ENCODE assay signal across 14 cellular contexts in the genomic region with DNA sequence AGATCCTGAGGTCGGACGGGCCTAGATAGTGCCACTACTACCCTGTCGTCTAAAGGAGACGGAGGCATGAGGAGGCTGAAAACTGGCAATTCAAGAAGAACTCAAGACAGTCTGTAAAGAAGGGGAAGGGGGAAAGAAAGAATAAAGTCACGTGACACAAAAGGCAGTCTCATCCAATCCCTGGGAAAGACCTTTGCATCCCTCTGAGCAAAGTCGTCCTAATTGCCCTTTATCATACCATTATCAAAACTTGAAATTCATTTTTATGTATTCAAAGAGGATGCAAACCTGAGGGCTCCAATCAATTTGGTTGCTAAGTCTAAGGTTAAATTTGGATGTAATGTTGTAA. TPM values are rescaled to one million over a fixed set of nuclear protein-coding genes. Genes with fewer than 3 reads are reported as not detected.
A peak's percentile ranks its signal among the peaks of the same experiment; 100 is the strongest.
DNase-seq lines count a peak whose midpoint lies in the region; ATAC-seq, FAIRE-seq and TF ChIP-seq lines count a peak whose summit lies in the region.
"Had no signal": no experiment of that assay in that cellular context is flagged by ENCODE, and none has a peak within 500 bp of the region (broad histone marks: within the 10 kb centered on the region; RNA-seq: fewer than 3 reads in every experiment).

No MANE protein-coding gene starts in this region.

- no peak overlapping the region for H3K4me2 ChIP-seq in HepG2 (ENCODE audit: low read depth, low read length)

- no peaks in the 10 kb centered on the region; the same call in 1 of the 2 replicates for H4K20me1 ChIP-seq in HepG2 (ENCODE audit: insufficient read depth, low read length)

- H2AFZ ChIP-seq in HepG2 (ENCODE audit: low read length) = no peak overlapping the region

- no peak for TF ChIP-seq EP300 in HepG2 (IDR thresholded peaks at IDR 0.05; ENCODE audit: low read depth in 2 of 2, low read length in 2 of 2)
- no peak for TF ChIP-seq EP300 in HepG2 (CRISPR knock-in tag; IDR thresholded peaks at IDR 0.05; ENCODE audit: borderline replicate concordance)

- intact Hi-C loops in HepG2 (cut with micrococcal nuclease; ENCODE audit: unreplicated experiment) (loop anchor here (5.0 to 10.0 kb wide), 5 partner anchors 32 to 725 kb away; no protein-coding TSS in a partner anchor), adrenal gland (cut with DNase I) (loop anchor here in 1 of 2 donors (10.0 kb wide), 2 partner anchors 145 to 195 kb away; no protein-coding TSS in a partner anchor)

- H3K4me1 ChIP-seq in liver (ENCODE audit: control insufficient read depth in 4 of 4, insufficient read depth in 4 of 4, low read length in 3 of 4) (peaks cover 9 to 49% (median 35%) of the 10 kb centered on the region in 4 donors), HepG2 (ENCODE audit: insufficient read depth, low read length) (peaks cover 23% of the 10 kb centered on the region), adipocyte (ENCODE audit: control insufficient read depth, insufficient read depth, low read length) (peaks cover 62% of the 10 kb centered on the region), mesodermal cell (ENCODE audit: control insufficient read depth, insufficient read depth, low read length, poor library complexity, severe bottlenecking) (peaks cover 16% of the 10 kb centered on the region), adrenal gland (replicated peaks in 1 of 2) (peaks cover 0 to 15% of the 10 kb centered on the region in 2 donors)

- DNase-seq in HepG2 (ENCODE audit: low spot score) (no peak), adipocyte (ENCODE audit: low read depth) (no peak), cerebellar cortex (ENCODE audit: low spot score) (no peak), adrenal gland (no peak)
- DNase-seq: MG63, NCI-H2171 treated with DMSO at 0.1 percent for 48 hours had no signal

- H3K27ac ChIP-seq in liver (ENCODE audit: low read depth in 1 of 2, low read length in 2 of 2) (peak overlapping the region; percentile 0 to 9), HepG2 (ENCODE audit: extremely low read length, insufficient read depth, low read length) (no peak overlapping the region), mesodermal cell (ENCODE audit: low read depth, low read length, severe bottlenecking) (no peak overlapping the region), temporal lobe (ENCODE audit: low read depth, low read length) (peak overlapping the region; percentile 40), adrenal gland (no peak overlapping the region)
- H3K27ac ChIP-seq: SK-N-MC had no signal

- TF ChIP-seq POLR2A in HepG2 (IDR thresholded peaks at IDR 0.05; ENCODE audit: insufficient read depth in 1 of 2, low read depth in 2 of 2, low read length in 2 of 2) (no peak), adrenal gland (IDR thresholded peaks at IDR 0.05) (no peak)

- H3K27me3 ChIP-seq in liver (ENCODE audit: control insufficient read depth in 4 of 4, insufficient read depth in 4 of 4, low read length in 3 of 4) = no peaks in the 10 kb centered on the region
- H3K27me3 ChIP-seq in HepG2 (ENCODE audit: control insufficient read depth in 1 of 2, insufficient read depth in 2 of 2, low read length in 2 of 2) = no peaks in the 10 kb centered on the region; a peak in 1 of 5 replicates
- H3K27me3 ChIP-seq in adipocyte (replicated peaks; ENCODE audit: control insufficient read depth, insufficient read depth, low read length) = no peaks in the 10 kb centered on the region
- H3K27me3 ChIP-seq in adrenal gland = no peaks in the 10 kb centered on the region
- H3K27me3 ChIP-seq: MG63 had no signal

- H3K79me2 ChIP-seq in HepG2 (ENCODE audit: insufficient read depth, low read length) = peaks cover 14% of the 10 kb centered on the region

- H3K9me3 ChIP-seq in liver (ENCODE audit: control insufficient read depth in 4 of 4, low read length in 3 of 4) (no peaks in the 10 kb centered on the region), HepG2 (ENCODE audit: low read length) (no peaks in the 10 kb centered on the region), adipocyte (ENCODE audit: control insufficient read depth, low read length) (no peaks in the 10 kb centered on the region), mesodermal cell (ENCODE audit: control insufficient read depth, low read length) (no peaks in the 10 kb centered on the region), adrenal gland (replicated peaks in 1 of 3) (no peaks in the 10 kb centered on the region)
- H3K9me3 ChIP-seq: HAP-1, MG63 had no signal

- H3K9ac ChIP-seq in liver (ENCODE audit: low read depth in 1 of 2, low read length in 2 of 2) (peak overlapping the region in 1 of 2 donors; percentile 96), HepG2 (ENCODE audit: insufficient read depth, low read depth, low read length) (no peak overlapping the region), adipocyte (ENCODE audit: low read length) (peak overlapping the region; percentile 93)

- BruUV-seq in HepG2 (replicated peaks; lab: Mats Ljungman, UMichigan) = no TSS peak

- H3K4me3 ChIP-seq in liver (ENCODE audit: low read depth in 1 of 3, low read length in 3 of 3) (peak overlapping the region; percentile 63 to 92 (median 83)), HepG2 (replicated peaks in 1 of 3; ENCODE audit: insufficient read depth in 1 of 3, low read depth in 2 of 3, low read length in 3 of 3) (no peak overlapping the region), adipocyte (ENCODE audit: low read length) (peak overlapping the region; percentile 96), mesodermal cell (ENCODE audit: extremely low read depth, insufficient read depth, low read length, poor library complexity, severe bottlenecking) (peak overlapping the region; percentile 70), adrenal gland (no peak overlapping the region)
- H3K4me3 ChIP-seq: HAP-1, MG63, SK-N-MC had no signal

- TF ChIP-seq RAD21 in liver (IDR thresholded peaks at IDR 0.05) (no peak), HepG2 (CRISPR knock-in tag; IDR thresholded peaks at IDR 0.05) (no peak)

- 61% methylated on average over 6 of the region's 6 CpGs for WGBS in liver
- 98% methylated on average over 6 of the region's 6 CpGs for WGBS in HepG2 (ENCODE audit: low lambda C conversion rate)
- 92 to 94% methylated on average over 4 to 5 of the region's 6 CpGs for WGBS in mesodermal cell (ENCODE audit: insufficient coverage in 2 of 2), 2 experiments
- 92 to 98% (median 94%) methylated on average over 6 of the region's 6 CpGs for WGBS in adrenal gland, 4 donors

- TF ChIP-seq CTCF in liver (IDR thresholded peaks at IDR 0.05; ENCODE audit: low read depth, low read length, missing input control) = no peak
- no peak for TF ChIP-seq CTCF in HepG2 (CRISPR knock-in tag; IDR thresholded peaks at IDR 0.05)
- TF ChIP-seq CTCF in adrenal gland (IDR thresholded peaks at IDR 0.05) = no peak

- POLR2A ChIA-PET in HepG2 (lab: Yijun Ruan, JAX) = interaction anchor here (5.3 kb wide), 1 partner anchor 21 kb away, joined by 92 read pairs; no protein-coding TSS in a partner anchor

- FAIRE-seq in HepG2 (lab: Jason Lieb, UNC) = no peak
- FAIRE-seq: GM18507 had no signal

- CTCF ChIA-PET in HepG2 (lab: Yijun Ruan, JAX; ENCODE audit: low intra/inter-chr PET ratio, low total read pairs) = no interaction called here

- ATAC-seq in HepG2 (no peak), GM18858 (IDR thresholded peaks at IDR 0.05; ENCODE audit: unreplicated experiment) (no peak)
- ATAC-seq: activated CD4-positive, CD25-positive, alpha-beta regulatory T cell treated with anti-CD3 and anti-CD28 coated beads, Interleukin-2, amount 50 U/mL, for 24 hours had no signal

- in situ Hi-C loops in HepG2 (cut with HindIII; ENCODE audit: extremely low pct_ligation_motif_present, low pct_unique_long_range_greater_than_20kb) = loop anchor here (10.0 kb wide), 1 partner anchor 725 kb away; no protein-coding TSS in a partner anchor

- peaks cover 0 to 23% (median 12%) of the 10 kb centered on the region in 4 donors for H3K36me3 ChIP-seq in liver (ENCODE audit: control insufficient read depth in 4 of 4, insufficient read depth in 3 of 4, low read depth in 1 of 4, low read length in 3 of 4)
- H3K36me3 ChIP-seq in HepG2 (replicated peaks in 1 of 2; ENCODE audit: control insufficient read depth in 1 of 2, insufficient read depth in 2 of 2, low read length in 2 of 2) = no peaks in the 10 kb centered on the region; a peak in 1 of 5 replicates
- H3K36me3 ChIP-seq in adipocyte (ENCODE audit: control insufficient read depth, insufficient read depth, low read length, severe bottlenecking) = peaks cover 43% of the 10 kb centered on the region
- peaks cover 43% of the 10 kb centered on the region for H3K36me3 ChIP-seq in mesodermal cell (ENCODE audit: control insufficient read depth, insufficient read depth, low read length)
- H3K36me3 ChIP-seq in adrenal gland (replicated peaks in 1 of 2) = no peaks in the 10 kb centered on the region
- H3K36me3 ChIP-seq: HAP-1 had no signal

TF ChIP-seq in HepG2, 621 proteins besides CTCF, POLR2A, EP300 and RAD21 (continues in another document):
- no peak for TF ChIP-seq HOXA5 (CRISPR knock-in tag; IDR thresholded peaks at IDR 0.05)

RNA-seq across cellular contexts. Expression of a gene that starts 2.2 kb away (rescaled TPM):
- 10 to 100 TPM in 1 of 2 donors, 1 to 10 TPM in 1; 6.7 to 15.4 TPM for total RNA-seq in liver
- 10 to 100 TPM in 1 of 2 donors, 1 to 10 TPM in 1; 8.0 to 13.4 TPM for polyA plus RNA-seq in liver
- total RNA-seq in HepG2 (2016; rRNA removed; fragmentation: Illumina TruSeq; extraction: Trizol) = 2.1 and 2.5 TPM in 2 replicates
- total RNA-seq in HepG2 (2016; cell fraction: cytosol; rRNA removed; fragmentation: Illumina TruSeq; extraction: Trizol; ENCODE audit: low read depth) = 1.0 and 1.1 TPM in 2 replicates
- 2.7 and 2.8 TPM in 2 replicates for total RNA-seq in HepG2 (2016; cell fraction: insoluble cytoplasmic fraction; rRNA removed; fragmentation: Illumina TruSeq; extraction: Trizol)
- total RNA-seq in HepG2 (2016; cell fraction: membrane; rRNA removed; fragmentation: Illumina TruSeq; extraction: Trizol) = 1.8 and 2.0 TPM in 2 replicates
- total RNA-seq in HepG2 (2016; cell fraction: nucleus; rRNA removed; fragmentation: Illumina TruSeq; extraction: Trizol) = 3.2 and 3.5 TPM in 2 replicates
- 4.2 and 4.4 TPM in 2 replicates for polyA plus RNA-seq in HepG2 (2011; rRNA removed)
- polyA plus RNA-seq in HepG2 (2011; cell fraction: cytosol; rRNA removed) = 5.3 and 5.7 TPM in 2 replicates
- polyA plus RNA-seq in HepG2 (2011; cell fraction: nucleus; rRNA removed) = 6.2 and 6.9 TPM in 2 replicates
- polyA plus RNA-seq in HepG2 (2012) = 2.6 and 5.2 TPM in 2 replicates
- 0.26 and 0.36 TPM in 2 replicates for polyA plus RNA-seq in HepG2 (2016; cell fraction: cytosol; fragmentation: Illumina TruSeq; extraction: Trizol; ENCODE audit: low read depth)
- 2.8 and 3.3 TPM in 2 replicates for polyA plus RNA-seq in HepG2 (2016; cell fraction: insoluble cytoplasmic fraction; fragmentation: Illumina TruSeq; extraction: Trizol; ENCODE audit: low read depth)
- polyA plus RNA-seq in HepG2 (2016; cell fraction: membrane; fragmentation: Illumina TruSeq; extraction: Trizol; ENCODE audit: low read depth) = 1.2 and 1.3 TPM in 2 replicates
- 2.0 and 2.4 TPM in 2 replicates for polyA plus RNA-seq in HepG2 (2016; cell fraction: nucleus; fragmentation: Illumina TruSeq; extraction: Trizol; ENCODE audit: insufficient read depth, low read depth)
- polyA minus RNA-seq in HepG2 (2011; rRNA and poly(A)+ RNA removed; ENCODE audit: low replicate concordance) = 11.2 and 16.0 TPM in 2 replicates
- 2.7 and 3.9 TPM in 2 replicates for polyA minus RNA-seq in HepG2 (2011; cell fraction: cytosol; rRNA and poly(A)+ RNA removed)
- 13.1 and 15.4 TPM in 2 replicates for polyA minus RNA-seq in HepG2 (2011; cell fraction: nucleus; rRNA and poly(A)+ RNA removed)
- polyA plus RNA-seq in mesodermal cell (2013, experiment 1 of 2) = 10.2 TPM
- polyA plus RNA-seq in mesodermal cell (2013, experiment 2 of 2) = 9.3 TPM
- total RNA-seq in temporal lobe = 5.2 TPM
- total RNA-seq in adrenal gland = 10 to 100 TPM in 2 of 8 donors, 1 to 10 TPM in 6; 3.7 to 22.1 (median 7.5) TPM
- polyA plus RNA-seq in adrenal gland = 1 to 10 TPM; 2.6 to 8.1 (median 5.1) TPM

Comparison
In these comparisons a context has a peak if more than half of its experiments do, and no peak if none do; other contexts are left out.
1. H3K27ac ChIP-seq: peak in liver (2 of 2) and temporal lobe (single experiment); none in HepG2 (single experiment), mesodermal cell (single experiment) and adrenal gland (0 of 5).
2. H3K4me3 ChIP-seq: peak in liver (3 of 3), adipocyte (single experiment) and mesodermal cell (single experiment); none in HepG2 (0 of 3) and adrenal gland (0 of 4).